ENCODE assay signal across 8 cellular contexts in genomic region chr19:14136509-14137281, GRCh38. TPM values are rescaled to one million over a fixed set of nuclear protein-coding genes. Genes with fewer than 3 reads are reported as not detected.
DNase-seq lines count a peak whose midpoint lies in the region; ATAC-seq and TF ChIP-seq lines count a peak whose summit lies in the region.

TSS of gene ASF1B (minus strand) at chr19:14136589. CDS start at chr19:14136456, 133 bp downstream.

- H3K27me3 ChIP-seq in mononuclear cell (ENCODE audit: insufficient read depth, low read length), result no peaks in the 10 kb centered on the region

- H3K4me1 ChIP-seq in mononuclear cell (ENCODE audit: insufficient read depth, low read length), result peaks cover 45% of the 10 kb centered on the region

- peak; percentile 51 for TF ChIP-seq CTCF in epithelial cell of esophagus (IDR thresholded peaks at IDR 0.05; ENCODE audit: insufficient read depth, low read depth, low read length, missing control alignments)

- no peaks in the 10 kb centered on the region for H3K9me3 ChIP-seq in mononuclear cell (ENCODE audit: low read depth, low read length)

- ATAC-seq in GM21576 (IDR thresholded peaks at IDR 0.05; ENCODE audit: unreplicated experiment), result peak; percentile 70

- no peak for TF ChIP-seq EP300 in Ishikawa (IDR thresholded peaks at IDR 0.05; ENCODE audit: borderline replicate concordance)

- peak; percentile 65 for TF ChIP-seq RAD21 in Ishikawa (IDR thresholded peaks at IDR 0.05; ENCODE audit: low read depth)

- DNase-seq in DMS53 (lab: John Stamatoyannopoulos, UW) (peak; percentile 100), OCI-M2 (lab: John Stamatoyannopoulos, UW; ENCODE audit: unreplicated experiment) (peak; percentile 99), activated T-cell treated with anti-CD3 and anti-CD28 coated beads for 4 hours (peak; percentile 90), epithelial cell of esophagus (ENCODE audit: low read depth) (peak; percentile 100)
- peak; percentile 88 to 95 for DNase-seq in stimulated activated CD8-positive, alpha-beta memory T cell treated with anti-CD3 and anti-CD28 coated beads, Interleukin-4, amount 100 ng/mL, for 1 hour (ENCODE audit: low read depth in 2 of 2, low spot score in 1 of 2)

- H3K4me3 ChIP-seq in epithelial cell of esophagus (ENCODE audit: low read length) (peak within 1 kb of the TSS; percentile 69), mononuclear cell (ENCODE audit: low read length) (peak within 1 kb of the TSS; percentile 69)

TF ChIP-seq in Ishikawa, 13 proteins besides CTCF, POLR2A, EP300 and RAD21:
- TF ChIP-seq ZBTB7A (IDR thresholded peaks at IDR 0.05; ENCODE audit: low read depth) (no peak), TEAD4 (IDR thresholded peaks at IDR 0.05) (no peak; the same call in 1 of the 2 replicates), MAX (IDR thresholded peaks at IDR 0.05) (peak; percentile 94), FOXM1 (IDR thresholded peaks at IDR 0.05; ENCODE audit: borderline replicate concordance, low read depth) (peak; percentile 73), TCF12 (IDR thresholded peaks at IDR 0.05; ENCODE audit: low read depth) (no peak), NFIC (IDR thresholded peaks at IDR 0.05) (no peak), USF1 (IDR thresholded peaks at IDR 0.05) (peak; percentile 29; the same call in 1 of the 2 replicates), CREB1 (IDR thresholded peaks at IDR 0.05; ENCODE audit: low read depth) (peak; percentile 73), EGR1 (IDR thresholded peaks at IDR 0.05) (no peak), CEBPB (IDR thresholded peaks at IDR 0.05) (no peak), TAF1 (IDR thresholded peaks at IDR 0.05; ENCODE audit: low read depth) (peak; percentile 90), YY1 (IDR thresholded peaks at IDR 0.05; ENCODE audit: low read depth) (no peak; the same call in 1 of the 2 replicates)
- TF ChIP-seq, protein P1, sequence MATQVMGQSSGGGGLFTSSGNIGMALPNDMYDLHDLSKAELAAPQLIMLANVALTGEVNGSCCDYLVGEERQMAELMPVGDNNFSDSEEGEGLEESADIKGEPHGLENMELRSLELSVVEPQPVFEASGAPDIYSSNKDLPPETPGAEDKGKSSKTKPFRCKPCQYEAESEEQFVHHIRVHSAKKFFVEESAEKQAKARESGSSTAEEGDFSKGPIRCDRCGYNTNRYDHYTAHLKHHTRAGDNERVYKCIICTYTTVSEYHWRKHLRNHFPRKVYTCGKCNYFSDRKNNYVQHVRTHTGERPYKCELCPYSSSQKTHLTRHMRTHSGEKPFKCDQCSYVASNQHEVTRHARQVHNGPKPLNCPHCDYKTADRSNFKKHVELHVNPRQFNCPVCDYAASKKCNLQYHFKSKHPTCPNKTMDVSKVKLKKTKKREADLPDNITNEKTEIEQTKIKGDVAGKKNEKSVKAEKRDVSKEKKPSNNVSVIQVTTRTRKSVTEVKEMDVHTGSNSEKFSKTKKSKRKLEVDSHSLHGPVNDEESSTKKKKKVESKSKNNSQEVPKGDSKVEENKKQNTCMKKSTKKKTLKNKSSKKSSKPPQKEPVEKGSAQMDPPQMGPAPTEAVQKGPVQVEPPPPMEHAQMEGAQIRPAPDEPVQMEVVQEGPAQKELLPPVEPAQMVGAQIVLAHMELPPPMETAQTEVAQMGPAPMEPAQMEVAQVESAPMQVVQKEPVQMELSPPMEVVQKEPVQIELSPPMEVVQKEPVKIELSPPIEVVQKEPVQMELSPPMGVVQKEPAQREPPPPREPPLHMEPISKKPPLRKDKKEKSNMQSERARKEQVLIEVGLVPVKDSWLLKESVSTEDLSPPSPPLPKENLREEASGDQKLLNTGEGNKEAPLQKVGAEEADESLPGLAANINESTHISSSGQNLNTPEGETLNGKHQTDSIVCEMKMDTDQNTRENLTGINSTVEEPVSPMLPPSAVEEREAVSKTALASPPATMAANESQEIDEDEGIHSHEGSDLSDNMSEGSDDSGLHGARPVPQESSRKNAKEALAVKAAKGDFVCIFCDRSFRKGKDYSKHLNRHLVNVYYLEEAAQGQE (IDR thresholded peaks at IDR 0.05; ENCODE audit: low read depth), result no peak

RNA-seq across cellular contexts. Expression of gene ASF1B, which starts in this region (rescaled TPM):
- 0.94 TPM for total RNA-seq in mononuclear cell

Comparison
In these comparisons a context has a peak if more than half of its experiments do, and no peak if none do; other contexts are left out.
1. Peak in every context shown above with its lines: DNase-seq, ATAC-seq and H3K4me3 ChIP-seq.